In the genomic region with DNA sequence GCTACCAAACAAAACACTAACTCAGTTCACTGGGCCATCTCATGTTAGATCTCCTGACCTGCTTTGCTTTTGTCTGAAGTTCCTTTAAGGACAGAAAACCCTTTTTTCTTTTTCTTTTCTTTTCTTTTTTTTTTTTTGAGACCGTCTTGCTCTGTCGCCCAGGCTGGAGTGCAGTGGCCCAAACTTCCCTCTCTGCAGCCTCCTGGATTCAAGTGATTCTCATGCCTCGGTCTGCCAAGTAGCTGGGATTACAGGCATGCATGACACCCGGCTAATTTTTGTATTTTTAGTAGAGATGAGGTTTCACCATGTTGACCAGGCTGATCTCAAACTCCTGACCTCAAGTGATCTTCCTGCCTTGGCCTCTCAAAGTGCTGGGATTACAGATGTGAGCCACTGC, we compare ENCODE assay signal across 6 cellular contexts. TPM values are rescaled to one million over a fixed set of nuclear protein-coding genes. Genes with fewer than 3 reads are reported as not detected.
"Had no signal": no experiment of that assay in that cellular context is flagged by ENCODE, and none has a peak within 500 bp of the region (broad histone marks: within the 10 kb centered on the region; RNA-seq: fewer than 3 reads in every experiment).

No MANE protein-coding gene starts in this region.

RNA-seq across cellular contexts. Expression of a gene that starts 28.7 kb away (rescaled TPM):
- total RNA-seq: M059J, PC-3, Peyer's patch, Right ventricle myocardium superior, SJSA1 had no signal
- polyA plus RNA-seq: SK-N-SH had no signal

RNA-seq across cellular contexts. Expression of a gene that starts 30.3 kb away (rescaled TPM):
- total RNA-seq: PC-3, Right ventricle myocardium superior, SJSA1 had no signal

RNA-seq across cellular contexts. Expression of a gene that starts 56.6 kb away (rescaled TPM):
- total RNA-seq: Peyer's patch, Right ventricle myocardium superior had no signal
